Comparison of ENCODE assay signal across 8 cellular contexts in genomic region chr6:111663692-111664564, GRCh38. TPM values are rescaled to one million over a fixed set of nuclear protein-coding genes. Genes with fewer than 3 reads are reported as not detected.
DNase-seq lines count a peak whose midpoint lies in the region; TF ChIP-seq lines count a peak whose summit lies in the region.

No MANE protein-coding gene starts in this region.

- H3K4me1 ChIP-seq in ovary (ENCODE audit: insufficient read depth) = peaks cover 15% of the 10 kb centered on the region

- intact Hi-C loops in head of caudate nucleus (cut with DNase I) = no loop called here
- intact Hi-C loops in ovary (cut with DNase I) = loop anchor here in 1 of 4 donors (10.0 kb wide), 1 partner anchor 579 kb away; the partner anchor contains the start of gene SLC16A10

- H3K36me3 ChIP-seq in ovary = no peaks in the 10 kb centered on the region

- TF ChIP-seq CTCF in VCaP (conservative IDR thresholded peaks at IDR 0.05) = no peak
- TF ChIP-seq CTCF in ovary (IDR thresholded peaks at IDR 0.05) = no peak
- no peak for TF ChIP-seq CTCF in GM13977 (IDR thresholded peaks at IDR 0.05; ENCODE audit: extremely low read depth, insufficient read depth, missing control alignments)

- H3K4me3 ChIP-seq in ovary = no peak overlapping the region

- no peaks in the 10 kb centered on the region for H3K9me3 ChIP-seq in ovary

- TF ChIP-seq POLR2A in ovary (IDR thresholded peaks at IDR 0.05) = no peak

- in situ Hi-C loops in GM13977 (cut with MboI; ENCODE audit: low pct_unique_long_range_greater_than_20kb, low sequenced_read_pairs, unreplicated experiment) = no loop called here

- peak; percentile 18 for DNase-seq in Daoy (ENCODE audit: low read depth)
- peak in 41 of 42 donors; percentile 47 to 88 (median 70) for DNase-seq in head of caudate nucleus
- DNase-seq in ovary = peak in 4 of 5 donors; percentile 30 to 69 (median 58)
- DNase-seq in activated gamma-delta T cell treated with Interleukin-2 at 50 U/mL for 16 hours = no peak
- no peak for DNase-seq in NCI-H1694 (lab: John Stamatoyannopoulos, UW)
- DNase-seq in GM13977 (ENCODE audit: low spot score) = no peak
- DNase-seq in HK-2 (ENCODE audit: unreplicated experiment) = no peak

- no peak for TF ChIP-seq EP300 in ovary (IDR thresholded peaks at IDR 0.05)

- H3K27ac ChIP-seq in VCaP (peak overlapping the region; percentile 73), ovary (peak overlapping the region in 1 of 2 donors; percentile 4)

- H3K27me3 ChIP-seq in ovary = no peaks in the 10 kb centered on the region

- 22 to 43% (median 41%) methylated on average over 15 of the region's 15 CpGs for WGBS in ovary, 3 donors

RNA-seq across cellular contexts. Expression of gene TRAF3IP2, which starts 58.2 kb away (rescaled TPM):
- 26.3 and 35.0 TPM in 2 replicates for total RNA-seq in Daoy (2014; rRNA removed; shearing (Covaris generic))
- total RNA-seq in ovary = 10 to 100 TPM; 14.9 to 43.0 (median 23.8) TPM
- polyA plus RNA-seq in ovary = 10 to 100 TPM; 19.2 to 26.0 TPM

Comparison
In these comparisons a context has a peak if more than half of its experiments do, and no peak if none do; other contexts are left out.
1. DNase-seq: peak in Daoy (single experiment), head of caudate nucleus (41 of 42) and ovary (4 of 5); none in activated gamma-delta T cell treated with Interleukin-2 at 50 U/mL for 16 hours (single experiment), NCI-H1694 (single experiment), GM13977 (single experiment) and HK-2 (single experiment).